9 cellular contexts compared by ENCODE assay signal in genomic region chr11:47950396-47950795, GRCh38. TPM values are rescaled to one million over a fixed set of nuclear protein-coding genes. Genes with fewer than 3 reads are reported as not detected.
DNase-seq lines count a peak whose midpoint lies in the region; ATAC-seq, FAIRE-seq and TF ChIP-seq lines count a peak whose summit lies in the region.
"Had no signal": no experiment of that assay in that cellular context is flagged by ENCODE, and none has a peak within 500 bp of the region (broad histone marks: within the 10 kb centered on the region; RNA-seq: fewer than 3 reads in every experiment).

No MANE protein-coding gene starts in this region.

- peaks cover 54% of the 10 kb centered on the region for H3K4me1 Mint-ChIP-seq in activated B cell treated with CpG ODN at 0.5 μM for 24 hours
- H3K4me1 Mint-ChIP-seq in effector memory CD8-positive, alpha-beta T cell (ENCODE audit: low read depth in 2 of 2), result peaks cover 12 to 14% of the 10 kb centered on the region in 2 donors

- ATAC-seq in activated B cell treated with CpG ODN at 0.5 μM for 24 hours (ENCODE audit: low read depth) (peak; percentile 97), GM19324 (IDR thresholded peaks at IDR 0.05; ENCODE audit: low FRiP score, unreplicated experiment) (no peak)
- peak; percentile 95 for ATAC-seq in effector memory CD8-positive, alpha-beta T cell (replicated peaks)

- DNase-seq in SIG-M5 treated with dmso at 0.1 percent for 504 hours (lab: John Stamatoyannopoulos, UW; ENCODE audit: unreplicated experiment) (peak; percentile 73), SIG-M5 (lab: John Stamatoyannopoulos, UW) (no peak), activated B cell treated with CpG ODN at 0.5 μM for 24 hours (peak; percentile 47), H54 (ENCODE audit: insufficient read length, low spot score) (no peak), GM03348 (ENCODE audit: low spot score) (no peak)
- DNase-seq in effector memory CD8-positive, alpha-beta T cell, result peak; percentile 38 to 53 (median 44)
- peak; percentile 52 for DNase-seq in stimulated activated naive CD4-positive, alpha-beta T cell treated with Interleukin-2 at 50 U/mL for 16 hours (lab: John Stamatoyannopoulos, UW)

- CTCF ChIA-PET in activated B cell treated with CpG ODN at 0.5 μM for 24 hours (lab: Charles Lee), result interaction anchor here (1.0 kb wide), 1 partner anchor 16 kb away, joined by 3 read pairs; no protein-coding TSS in a partner anchor

- intact Hi-C loops in activated B cell treated with CpG ODN at 0.5 μM for 24 hours (cut with micrococcal nuclease), result loop anchor here (1.0 to 2.0 kb wide), 5 partner anchors 29 to 157 kb away; no protein-coding TSS in a partner anchor

- POLR2A ChIA-PET in activated B cell treated with CpG ODN at 0.5 μM for 24 hours (lab: Charles Lee), result interaction anchor here (0.6 to 1.7 kb wide), 10 partner anchors 9 to 659 kb away, joined by 3 to 18 read pairs (median 6); partner anchors contain the start of gene PTPRJ

- H3K27ac Mint-ChIP-seq in activated B cell treated with CpG ODN at 0.5 μM for 24 hours, result peak overlapping the region; percentile 79
- peak overlapping the region; percentile 90 to 93 for H3K27ac Mint-ChIP-seq in effector memory CD8-positive, alpha-beta T cell

- no peaks in the 10 kb centered on the region for H3K27me3 Mint-ChIP-seq in activated B cell treated with CpG ODN at 0.5 μM for 24 hours
- H3K27me3 Mint-ChIP-seq in effector memory CD8-positive, alpha-beta T cell, result no peaks in the 10 kb centered on the region

- no peak for TF ChIP-seq CTCF in activated B cell treated with CpG ODN at 0.5 μM for 24 hours (IDR thresholded peaks at IDR 0.05)

- no peaks in the 10 kb centered on the region for H3K36me3 Mint-ChIP-seq in activated B cell treated with CpG ODN at 0.5 μM for 24 hours (ENCODE audit: low read depth)
- H3K36me3 Mint-ChIP-seq in effector memory CD8-positive, alpha-beta T cell (ENCODE audit: insufficient read depth), result peaks cover 6% of the 10 kb centered on the region

- peak overlapping the region; percentile 26 for H3K4me3 Mint-ChIP-seq in activated B cell treated with CpG ODN at 0.5 μM for 24 hours
- H3K4me3 Mint-ChIP-seq in effector memory CD8-positive, alpha-beta T cell, result peak overlapping the region; percentile 60 to 61

- no peaks in the 10 kb centered on the region for H3K9me3 Mint-ChIP-seq in activated B cell treated with CpG ODN at 0.5 μM for 24 hours
- H3K9me3 Mint-ChIP-seq in effector memory CD8-positive, alpha-beta T cell, result no peaks in the 10 kb centered on the region

- TF ChIP-seq POLR2A in H54 (IDR thresholded peaks at IDR 0.05; ENCODE audit: low read depth, low read length), result no peak

- FAIRE-seq in H54 (lab: Jason Lieb, UNC), result no peak
- FAIRE-seq: A204.1 had no signal

RNA-seq across cellular contexts. Expression of gene PTPRJ, which starts 30.0 kb away (rescaled TPM):
- total RNA-seq in activated B cell treated with CpG ODN at 0.5 μM for 24 hours, result 18.8 and 19.2 TPM in 2 replicates

Comparison
In these comparisons a context has a peak if more than half of its experiments do, and no peak if none do; other contexts are left out.
1. DNase-seq: peak in SIG-M5 treated with dmso at 0.1 percent for 504 hours (single experiment), activated B cell treated with CpG ODN at 0.5 μM for 24 hours (single experiment), effector memory CD8-positive, alpha-beta T cell (3 of 3) and stimulated activated naive CD4-positive, alpha-beta T cell treated with Interleukin-2 at 50 U/mL for 16 hours (single experiment); none in SIG-M5 (single experiment), H54 (single experiment) and GM03348 (single experiment).